19 cellular contexts compared by ENCODE assay signal in genomic region chr16:12141073-12141472, GRCh38.
"Had no signal": no experiment of that assay in that cellular context is flagged by ENCODE, and none has a peak within 500 bp of the region (broad histone marks: within the 10 kb centered on the region; RNA-seq: fewer than 3 reads in every experiment).

No MANE protein-coding gene starts in this region.

- H3K4me3 ChIP-seq: colonic mucosa, gastrocnemius medialis, pancreas, SJCRH30, spleen, testis, upper lobe of right lung had no signal

- H3K27me3 ChIP-seq: colonic mucosa, gastrocnemius medialis, pancreas, SJCRH30, spleen, testis, upper lobe of right lung had no signal

- ATAC-seq: gastrocnemius medialis, pancreas, upper lobe of right lung had no signal

- H3K27ac ChIP-seq: colonic mucosa, gastrocnemius medialis, pancreas, SJCRH30, spleen, testis, upper lobe of right lung had no signal

- DNase-seq: activated CD4-positive, alpha-beta T cell treated with anti-CD3 and anti-CD28 coated beads for 1 hour; activated effector memory CD4-positive, alpha-beta T cell treated with anti-CD3 and anti-CD28 coated beads, Interleukin-2, amount 50 U/mL, for 16 hours; caudate nucleus; colonic mucosa; effector CD4-positive, alpha-beta T cell; gastrocnemius medialis; kidney; pancreas; right cardiac atrium; SJCRH30; spleen; stimulated activated CD4-positive, alpha-beta T cell treated with anti-CD3 and anti-CD28 coated beads, Interleukin-2, amount 100 ng/mL, for 48 hours; stimulated activated CD8-positive, alpha-beta memory T cell treated with anti-CD3 and anti-CD28 coated beads, Interleukin-4, amount 100 ng/mL, for 48 hours; SW 1271; testis; upper lobe of right lung had no signal

- H3K36me3 ChIP-seq: colonic mucosa, gastrocnemius medialis, pancreas, SJCRH30 had no signal

- H3K9me3 ChIP-seq: colonic mucosa, gastrocnemius medialis, pancreas, SJCRH30, spleen, testis, upper lobe of right lung had no signal

- H3K27ac Mint-ChIP-seq: stimulated activated naive CD8-positive, alpha-beta T cell treated with anti-CD3 and anti-CD28 coated beads, Interleukin-15, Interleukin-2, amounts not matched to agents 100 ng/mL and 50 ng/mL, for 24 hours; T-helper 2 cell treated with Interferon-gamma antibody and Interleukin-4, amounts not matched to agents 5 μg/mL and 100 μg/mL, for 36 hours had no signal

- FAIRE-seq: kidney, pancreas had no signal

- H3K4me1 ChIP-seq: colonic mucosa, pancreas, spleen, upper lobe of right lung had no signal

- H3K9me3 Mint-ChIP-seq: neural crest cell; stimulated activated naive CD8-positive, alpha-beta T cell treated with anti-CD3 and anti-CD28 coated beads, Interleukin-15, Interleukin-2, amounts not matched to agents 100 ng/mL and 50 ng/mL, for 24 hours; T-helper 2 cell treated with Interferon-gamma antibody and Interleukin-4, amounts not matched to agents 5 μg/mL and 100 μg/mL, for 36 hours had no signal

- H3K27me3 Mint-ChIP-seq: stimulated activated naive CD8-positive, alpha-beta T cell treated with anti-CD3 and anti-CD28 coated beads, Interleukin-15, Interleukin-2, amounts not matched to agents 100 ng/mL and 50 ng/mL, for 24 hours had no signal

- H3K4me3 Mint-ChIP-seq: neural crest cell; stimulated activated naive CD8-positive, alpha-beta T cell treated with anti-CD3 and anti-CD28 coated beads, Interleukin-15, Interleukin-2, amounts not matched to agents 100 ng/mL and 50 ng/mL, for 24 hours; T-helper 2 cell treated with Interferon-gamma antibody and Interleukin-4, amounts not matched to agents 5 μg/mL and 100 μg/mL, for 36 hours had no signal
